In genomic region chr11:19913236-19913892, GRCh38 we compare ENCODE assay signal across 1 cellular context.
TF ChIP-seq lines count a peak whose summit lies in the region.

No MANE protein-coding gene starts in this region.

TF ChIP-seq in GM23338, 12 proteins besides CTCF, POLR2A, EP300 and RAD21 (continued from another document):
- no peak for TF ChIP-seq ZNF462 (CRISPR knock-in tag; IDR thresholded peaks at IDR 0.05)
- TF ChIP-seq REST (IDR thresholded peaks at IDR 0.05; ENCODE audit: unreplicated experiment), result no peak
- no peak for TF ChIP-seq POLR2AphosphoS5 (IDR thresholded peaks at IDR 0.05; ENCODE audit: low read depth)
- no peak for TF ChIP-seq STAT1 (IDR thresholded peaks at IDR 0.05; ENCODE audit: unreplicated experiment)
- TF ChIP-seq JUNB (IDR thresholded peaks at IDR 0.05; ENCODE audit: unreplicated experiment), result no peak
- no peak for TF ChIP-seq NANOG (IDR thresholded peaks at IDR 0.05; ENCODE audit: borderline replicate concordance)
